Comparison of ENCODE assay signal across 14 cellular contexts in the genomic region with DNA sequence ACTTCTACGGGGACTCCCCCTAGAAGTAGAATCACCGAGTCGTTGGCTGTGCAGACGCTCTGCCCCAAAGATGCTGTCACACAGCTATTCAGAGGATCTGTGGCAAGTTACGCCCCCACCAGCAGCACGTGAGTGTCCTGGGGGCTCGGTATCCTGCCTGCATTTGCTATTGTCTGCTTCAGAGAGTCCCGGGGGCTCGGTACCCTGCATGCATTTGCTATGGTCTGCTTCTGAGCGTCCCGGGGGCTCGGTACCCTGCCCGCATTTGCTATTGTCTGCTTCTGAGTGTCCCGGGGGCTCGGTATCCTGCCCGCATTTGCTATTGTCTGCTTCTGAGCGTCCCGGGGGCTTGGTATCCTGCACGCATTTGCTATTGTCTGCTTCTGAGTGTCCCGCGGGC.
"Had no signal": no experiment of that assay in that cellular context is flagged by ENCODE, and none has a peak within 500 bp of the region (broad histone marks: within the 10 kb centered on the region; RNA-seq: fewer than 3 reads in every experiment).

No MANE protein-coding gene starts in this region.

- H3K9me3 ChIP-seq: ascending aorta, mucosa of descending colon, testis had no signal

- H3K36me3 ChIP-seq: ascending aorta, cardiac muscle cell had no signal

- ATAC-seq: activated CD4-positive, CD25-positive, alpha-beta regulatory T cell treated with anti-CD3 and anti-CD28 coated beads, Interleukin-2, amount 50 U/mL, for 24 hours; activated T-cell treated with anti-CD3 and anti-CD28 coated beads, Interleukin-2, amount 50 U/mL, for 72 hours; mucosa of descending colon; naive thymus-derived CD8-positive, alpha-beta T cell had no signal

- H3K27me3 ChIP-seq: ascending aorta, cardiac muscle cell, testis had no signal

- H3K27ac ChIP-seq: ascending aorta, cardiac muscle cell, testis had no signal

- H3K27ac Mint-ChIP-seq: activated T-cell treated with anti-CD3 and anti-CD28 coated beads, Interleukin-2, amount 50 U/mL, for 72 hours; stimulated activated naive CD8-positive, alpha-beta T cell treated with anti-CD3 and anti-CD28 coated beads, Interleukin-15, Interleukin-2, amounts not matched to agents 100 ng/mL and 50 ng/mL, for 24 hours had no signal

- H3K4me1 Mint-ChIP-seq: naive thymus-derived CD8-positive, alpha-beta T cell had no signal

- H3K4me3 Mint-ChIP-seq: activated T-cell treated with anti-CD3 and anti-CD28 coated beads, Interleukin-2, amount 50 U/mL, for 72 hours; naive thymus-derived CD8-positive, alpha-beta T cell; stimulated activated naive CD8-positive, alpha-beta T cell treated with anti-CD3 and anti-CD28 coated beads, Interleukin-15, Interleukin-2, amounts not matched to agents 100 ng/mL and 50 ng/mL, for 24 hours had no signal

- DNase-seq: activated T-cell treated with anti-CD3 and anti-CD28 coated beads, Interleukin-2, amount 50 U/mL, for 72 hours; effector CD4-positive, alpha-beta T cell; foreskin melanocyte; kidney glomerular epithelial cell; occipital lobe; stimulated activated CD4-positive, alpha-beta T cell treated with anti-CD3 and anti-CD28 coated beads, Interleukin-4, amount 100 ng/mL, for 1 hour; stimulated activated CD8-positive, alpha-beta memory T cell treated with anti-CD3 and anti-CD28 coated beads, Interleukin-4, amount 100 ng/mL, for 48 hours; testis had no signal

- H3K4me3 ChIP-seq: ascending aorta, cardiac muscle cell, mucosa of descending colon, testis had no signal

- H3K4me1 ChIP-seq: ascending aorta, testis had no signal
